8 cellular contexts compared by ENCODE assay signal in the genomic region with DNA sequence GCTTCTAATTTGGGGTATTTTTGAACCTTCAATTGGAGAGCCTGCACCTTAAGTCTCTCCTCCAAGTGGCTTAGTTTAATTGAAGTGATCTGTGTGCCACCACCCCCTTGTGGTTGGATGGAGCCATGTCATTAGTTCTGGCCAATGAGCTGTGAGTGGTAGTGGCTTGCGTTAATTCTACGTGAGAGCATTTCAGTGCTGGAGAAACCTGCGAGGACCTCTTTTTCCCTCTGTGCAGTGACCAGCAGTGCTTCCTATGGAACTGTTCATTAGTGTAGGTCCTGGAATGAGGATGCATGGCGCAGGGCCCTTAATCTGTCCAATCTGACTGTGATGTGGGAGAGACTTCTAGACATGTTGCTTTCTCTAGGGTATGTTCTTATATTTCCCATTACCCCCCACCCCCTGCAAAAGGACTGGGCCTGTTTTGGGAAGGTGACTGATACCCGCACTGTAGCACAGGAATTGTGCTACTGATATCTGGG. TPM values are rescaled to one million over a fixed set of nuclear protein-coding genes. Genes with fewer than 3 reads are reported as not detected.
DNase-seq lines count a peak whose midpoint lies in the region; ATAC-seq, FAIRE-seq and TF ChIP-seq lines count a peak whose summit lies in the region.

No MANE protein-coding gene starts in this region.

- SMC1A ChIA-PET in GM12878 (lab: Charles Lee; ENCODE audit: uncharacterized antibody, unreplicated experiment) = interaction anchor here (0.6 to 4.2 kb wide), 23 partner anchors 9 to 424 kb away, joined by 3 to 296 read pairs (median 4); a partner anchor contains a TSS

- WGBS in GM12878 (ENCODE audit: insufficient coverage, insufficient replicate concordance, low lambda C conversion rate, missing lambda C conversion rate) = 5% methylated on average over 5 of the region's 5 CpGs

- TF ChIP-seq CTCF in HEK293 (tag by site-specific recombination; IDR thresholded peaks at IDR 0.05) = 0 out of 2 replicates have a peak, but pooled peaks have one; percentile 46
- TF ChIP-seq CTCF in GM12878 (IDR thresholded peaks at IDR 0.05 in 2 of 3, conservative IDR thresholded peaks at IDR 0.05 in 1 of 3; ENCODE audit: control insufficient read depth in 2 of 3, extremely low read depth in 1 of 3, insufficient read depth in 1 of 3, low read depth in 3 of 3, low read length in 3 of 3) = peak; percentile 71 to 76 (median 75)

- ATAC-seq in GM12878 = peak; percentile 72

- H3K36me3 ChIP-seq in HEK293 (ENCODE audit: control insufficient read depth in 2 of 2, insufficient read depth in 1 of 2, low read length in 2 of 2) (peaks cover 0 to 11% of the 10 kb centered on the region in 2 experiments; a peak in 2 of 3 replicates), GM12878 (ENCODE audit: control insufficient read depth in 2 of 2, insufficient read depth in 2 of 2, low read length in 1 of 2) (peaks cover 0 to 4% of the 10 kb centered on the region in 2 experiments; a peak in 1 of 4 replicates)

- no peak overlapping the region for H2AFZ ChIP-seq in GM12878 (ENCODE audit: control insufficient read depth, low read depth, low read length)

- no peaks in the 10 kb centered on the region for H3K9me3 ChIP-seq in HEK293 (ENCODE audit: control insufficient read depth, insufficient read depth, low read depth, low read length)
- H3K9me3 ChIP-seq in GM12878 (replicated peaks; ENCODE audit: control insufficient read depth, insufficient read depth, low read length) = no peaks in the 10 kb centered on the region

- no peaks in the 10 kb centered on the region for H4K20me1 ChIP-seq in GM12878 (ENCODE audit: control insufficient read depth, insufficient read depth)

- no TSS peak for BruUV-seq in GM12878 (replicated peaks; lab: Mats Ljungman, UMichigan)

- H3K27me3 ChIP-seq in GM12878 (replicated peaks in 1 of 2; ENCODE audit: control insufficient read depth in 2 of 2, insufficient read depth in 2 of 2, low read length in 1 of 2) = no peaks in the 10 kb centered on the region

- H3K9ac ChIP-seq in GM12878 (ENCODE audit: control insufficient read depth, insufficient read depth, low read length) = no peak overlapping the region

- DNase-seq in NCI-H2029 (lab: John Stamatoyannopoulos, UW) (peak; percentile 10), NCI-H2029 treated with DMSO at 0.1 percent for 48 hours (lab: John Stamatoyannopoulos, UW) (no peak), MV-4-11 (lab: John Stamatoyannopoulos, UW) (peak; percentile 74), T-helper 2 cell (peak; percentile 20 to 84 (median 55)), GM12878 (ENCODE audit: low read depth, low spot score) (peak; percentile 57), iris pigment epithelial cell (ENCODE audit: low read depth) (peak; percentile 80)
- peak in 3 of 4 experiments; percentile 26 to 44 (median 30) for DNase-seq in stimulated activated CD4-positive, alpha-beta T cell treated with anti-CD3 and anti-CD28 coated beads, Interleukin-1b, Interleukin-23, amount 100 ng/mL, for 24 hours (ENCODE audit: low read depth in 4 of 4, low spot score in 1 of 4)

- TF ChIP-seq POLR2A in GM12878 (IDR thresholded peaks at IDR 0.05; ENCODE audit: low read depth, low read length) = no peak

- RAD21 ChIA-PET in GM12878 (lab: Charles Lee; ENCODE audit: unreplicated experiment) = interaction anchor here (0.6 to 3.2 kb wide), 12 partner anchors 10 to 424 kb away, joined by 3 to 216 read pairs (median 4); no protein-coding TSS in a partner anchor

- CTCF ChIA-PET in HEK293 (lab: Yijun Ruan, JAX) (interaction anchor here (0.5 to 4.2 kb wide), 26 partner anchors 10 to 607 kb away, joined by 3 to 189 read pairs (median 4); a partner anchor contains a TSS), GM12878 (lab: Yijun Ruan, JAX) (interaction anchor here (0.6 to 4.2 kb wide), 24 partner anchors 8 to 582 kb away, joined by 3 to 463 read pairs (median 5); a partner anchor contains a TSS)

- POLR2A ChIA-PET in HEK293 (lab: Yijun Ruan, JAX) (interaction anchor here (0.6 kb wide), 1 partner anchor 60 kb away, joined by 4 read pairs; no protein-coding TSS in a partner anchor), GM12878 (lab: Charles Lee) (interaction anchor here (0.7 to 1.4 kb wide), 5 partner anchors 15 to 34 kb away, joined by 3 to 5 read pairs (median 4); no protein-coding TSS in a partner anchor)

- H3K4me2 ChIP-seq in GM12878 (ENCODE audit: control insufficient read depth, insufficient read depth) = peak overlapping the region; percentile 73

- H3K4me1 ChIP-seq in HEK293 (ENCODE audit: control insufficient read depth, insufficient read depth, low read length) (peaks cover 5% of the 10 kb centered on the region), GM12878 (ENCODE audit: control insufficient read depth, insufficient read depth, low read length) (peaks cover 26% of the 10 kb centered on the region)

- in situ Hi-C loops in GM12878 (cut with MboI) = no loop called here

- intact Hi-C loops in GM12878 (cut with micrococcal nuclease; ENCODE audit: unreplicated experiment) = loop anchor here (1.0 to 10.0 kb wide), 3 partner anchors 32 to 425 kb away; no protein-coding TSS in a partner anchor

- TF ChIP-seq EP300 in GM12878 (IDR thresholded peaks at IDR 0.05; ENCODE audit: borderline replicate concordance in 1 of 2, control insufficient read depth in 1 of 2, low read depth in 2 of 2, low read length in 2 of 2) = no peak

- H3K4me3 ChIP-seq in HEK293 (ENCODE audit: low read depth, low read length) = no peak overlapping the region
- peak overlapping the region; percentile 78 for H3K4me3 ChIP-seq in GM12878

- H3K27ac ChIP-seq in HEK293 (ENCODE audit: extremely low read depth, low read depth, low read length) (no peak overlapping the region), GM12878 (ENCODE audit: control insufficient read depth, insufficient read depth) (no peak overlapping the region; the same call in 1 of the 2 replicates)

- H3K79me2 ChIP-seq in GM12878 (ENCODE audit: control insufficient read depth, insufficient read depth, low read length) = peaks cover 54% of the 10 kb centered on the region

- peak; percentile 31 for FAIRE-seq in GM12878 (lab: Jason Lieb, UNC)

- TF ChIP-seq RAD21 in GM12878 (IDR thresholded peaks at IDR 0.05; ENCODE audit: insufficient read depth, low read depth, low read length) = peak; percentile 82

TF ChIP-seq in HEK293, 187 proteins besides CTCF, POLR2A, EP300 and RAD21 (continues in another document):
- TF ChIP-seq ZNF623 (tag by site-specific recombination; IDR thresholded peaks at IDR 0.05) = no peak

RNA-seq across cellular contexts. Expression of a gene that starts 3.8 kb away (rescaled TPM):
- total RNA-seq in GM12878 (2013; cell fraction: nucleolus; rRNA removed) = 232 and 244 TPM in 2 replicates
- 15.1 and 16.4 TPM in 2 replicates for total RNA-seq in GM12878 (2014; rRNA removed)
- total RNA-seq in GM12878 (2014; rRNA removed; fragmentation: Illumina TruSeq; extraction: Trizol) = 19.6 and 21.2 TPM in 2 replicates
- total RNA-seq in GM12878 (2021) = 12.0 and 14.1 TPM in 2 replicates
- polyA plus RNA-seq in GM12878 (2011; ENCODE audit: low read depth) = 22.4 TPM
- 198 and 232 TPM in 2 replicates for polyA plus RNA-seq in GM12878 (2011; rRNA removed)
- polyA plus RNA-seq in GM12878 (2011; cell fraction: cytosol; rRNA removed) = 184 and 280 TPM in 2 replicates
- polyA plus RNA-seq in GM12878 (2011; cell fraction: nucleus; rRNA removed) = 85.4 and 130 TPM in 2 replicates
- polyA plus RNA-seq in GM12878 (2012) = 26.2 and 86.6 TPM in 2 replicates
- 22.1 and 24.2 TPM in 2 replicates for polyA plus RNA-seq in GM12878 (2014; fragmentation: Illumina TruSeq; extraction: Trizol)
- 10 to 100 TPM; 37.4 to 44.0 TPM for polyA plus RNA-seq in GM12878 (2014; fragmentation: Nextera tagmentation; extraction: Ambion mirVana)
- polyA plus RNA-seq in GM12878 (2014; rRNA removed) = 26.1 and 29.6 TPM in 2 replicates
- 10 to 100 TPM; 24.5 to 28.4 TPM for polyA plus RNA-seq in GM12878 (2016; fragmentation: Nextera tagmentation; extraction: Ambion mirVana)
- polyA minus RNA-seq in GM12878 (2011; rRNA and poly(A)+ RNA removed) = 141 and 166 TPM in 2 replicates
- 42.1 and 54.1 TPM in 2 replicates for polyA minus RNA-seq in GM12878 (2011; cell fraction: cytosol; rRNA and poly(A)+ RNA removed)
- 97.8 and 100.0 TPM in 2 replicates for polyA minus RNA-seq in GM12878 (2011; cell fraction: nucleus; rRNA and poly(A)+ RNA removed)

RNA-seq across cellular contexts. Expression of a gene that starts 17.1 kb away (rescaled TPM):
- 56.9 and 63.6 TPM in 2 replicates for total RNA-seq in GM12878 (2013; cell fraction: nucleolus; rRNA removed)
- total RNA-seq in GM12878 (2014; rRNA removed) (26.8 and 29.4 TPM in 2 replicates), GM12878 (2014; rRNA removed; fragmentation: Illumina TruSeq; extraction: Trizol) (35.3 and 36.9 TPM in 2 replicates), GM12878 (2021) (27.7 and 28.1 TPM in 2 replicates)
- 14.2 TPM for polyA plus RNA-seq in GM12878 (2011; ENCODE audit: low read depth)
- polyA plus RNA-seq in GM12878 (2011; rRNA removed) (36.4 and 37.8 TPM in 2 replicates), GM12878 (2014; fragmentation: Illumina TruSeq; extraction: Trizol) (36.6 and 51.7 TPM in 2 replicates), GM12878 (2014; fragmentation: Nextera tagmentation; extraction: Ambion mirVana) (10 to 100 TPM; 40.5 to 48.4 TPM), GM12878 (2014; rRNA removed) (18.9 and 20.7 TPM in 2 replicates), GM12878 (2016; fragmentation: Nextera tagmentation; extraction: Ambion mirVana) (10 to 100 TPM; 43.4 to 43.5 TPM)
- polyA plus RNA-seq in GM12878 (2011; cell fraction: cytosol; rRNA removed) = 19.7 and 23.3 TPM in 2 replicates
- 13.0 and 13.3 TPM in 2 replicates for polyA plus RNA-seq in GM12878 (2011; cell fraction: nucleus; rRNA removed)
- polyA plus RNA-seq in GM12878 (2012) = 12.6 and 13.7 TPM in 2 replicates
- 36.3 and 48.1 TPM in 2 replicates for polyA minus RNA-seq in GM12878 (2011; rRNA and poly(A)+ RNA removed)
- polyA minus RNA-seq in GM12878 (2011; cell fraction: cytosol; rRNA and poly(A)+ RNA removed) = 13.0 and 15.1 TPM in 2 replicates
- polyA minus RNA-seq in GM12878 (2011; cell fraction: nucleus; rRNA and poly(A)+ RNA removed) = 18.3 and 38.9 TPM in 2 replicates

RNA-seq across cellular contexts. Expression of a gene that starts 49.7 kb away (rescaled TPM):
- 38.3 and 43.9 TPM in 2 replicates for total RNA-seq in GM12878 (2013; cell fraction: nucleolus; rRNA removed)
- total RNA-seq in GM12878 (2014; rRNA removed) = 48.4 and 51.7 TPM in 2 replicates
- 27.7 and 31.4 TPM in 2 replicates for total RNA-seq in GM12878 (2014; rRNA removed; fragmentation: Illumina TruSeq; extraction: Trizol)
- 56.0 and 61.3 TPM in 2 replicates for total RNA-seq in GM12878 (2021)
- 8.8 TPM for polyA plus RNA-seq in GM12878 (2011; ENCODE audit: low read depth)
- 18.5 and 34.8 TPM in 2 replicates for polyA plus RNA-seq in GM12878 (2011; rRNA removed)
- 34.6 and 42.3 TPM in 2 replicates for polyA plus RNA-seq in GM12878 (2011; cell fraction: cytosol; rRNA removed)
- 84.6 and 84.9 TPM in 2 replicates for polyA plus RNA-seq in GM12878 (2011; cell fraction: nucleus; rRNA removed)
- 24.1 and 28.3 TPM in 2 replicates for polyA plus RNA-seq in GM12878 (2012)
- 10.5 and 24.0 TPM in 2 replicates for polyA plus RNA-seq in GM12878 (2014; fragmentation: Illumina TruSeq; extraction: Trizol)
- 1 to 10 TPM in 1 of 2 experiments, under 1 TPM in 1; 0.50 to 1.5 TPM for polyA plus RNA-seq in GM12878 (2014; fragmentation: Nextera tagmentation; extraction: Ambion mirVana)
- polyA plus RNA-seq in GM12878 (2014; rRNA removed) = 50.8 and 55.9 TPM in 2 replicates
- 10 to 100 TPM; 48.7 to 58.3 TPM for polyA plus RNA-seq in GM12878 (2016; fragmentation: Nextera tagmentation; extraction: Ambion mirVana)
- polyA minus RNA-seq in GM12878 (2011; rRNA and poly(A)+ RNA removed) = 28.6 and 35.3 TPM in 2 replicates
- polyA minus RNA-seq in GM12878 (2011; cell fraction: cytosol; rRNA and poly(A)+ RNA removed) = 19.9 and 22.7 TPM in 2 replicates
- polyA minus RNA-seq in GM12878 (2011; cell fraction: nucleus; rRNA and poly(A)+ RNA removed) = 20.3 and 40.6 TPM in 2 replicates
